ENCODE assay signal across 10 cellular contexts in genomic region chr10:43204394-43204942, GRCh38.
DNase-seq lines count a peak whose midpoint lies in the region; ATAC-seq and TF ChIP-seq lines count a peak whose summit lies in the region.
"Had no signal": no experiment of that assay in that cellular context is flagged by ENCODE, and none has a peak within 500 bp of the region (broad histone marks: within the 10 kb centered on the region; RNA-seq: fewer than 3 reads in every experiment).

No MANE protein-coding gene starts in this region.

- 86 to 87% methylated on average over 8 of the region's 8 CpGs for WGBS in aorta, 2 donors
- 80 to 94% (median 82%) methylated on average over 7 to 8 of the region's 8 CpGs for WGBS in stomach, 5 donors

- ATAC-seq in Right ventricle myocardium superior (ENCODE audit: poor library complexity) = no peak
- no peak for ATAC-seq in left cardiac atrium
- ATAC-seq in HG03432 (IDR thresholded peaks at IDR 0.05; ENCODE audit: unreplicated experiment) = peak; percentile 3
- ATAC-seq in aorta (ENCODE audit: low FRiP score) = no peak

- intact Hi-C loops in Right ventricle myocardium superior (cut with DNase I) = no loop called here
- intact Hi-C loops in left cardiac atrium (cut with DNase I) = no loop called here
- intact Hi-C loops in aorta (cut with DNase I) = no loop called here
- intact Hi-C loops in stomach (cut with DNase I; ENCODE audit: low total_unique reads) = no loop called here

- peaks cover under 1% of the 10 kb centered on the region for H3K27me3 Mint-ChIP-seq in glutamatergic neuron (ENCODE audit: unreplicated experiment)

- peak; percentile 39 for DNase-seq in Right ventricle myocardium superior
- DNase-seq in left cardiac atrium = no peak
- DNase-seq in glutamatergic neuron = peak; percentile 15
- DNase-seq in aorta = peak; percentile 44 to 71
- DNase-seq in stimulated activated CD4-positive, alpha-beta T cell treated with anti-CD3 and anti-CD28 coated beads, Interleukin-15, amount 100 ng/mL, for 24 hours = no peak
- no peak for DNase-seq in AG20443 (ENCODE audit: low spot score)
- no peak for DNase-seq in stomach

- H3K27ac ChIP-seq in aorta (ENCODE audit: low read depth in 1 of 2, low read length in 2 of 2) (no peak overlapping the region), stomach (no peak overlapping the region)
- H3K27ac ChIP-seq: PC-9 had no signal

- no peak for TF ChIP-seq CTCF in glutamatergic neuron (IDR thresholded peaks at IDR 0.05; ENCODE audit: partially characterized antibody, unreplicated experiment)
- TF ChIP-seq CTCF in stomach (IDR thresholded peaks at IDR 0.05) = no peak

- TF ChIP-seq EP300 in stomach (IDR thresholded peaks at IDR 0.05) = no peak

- H3K4me1 ChIP-seq in aorta (ENCODE audit: control insufficient read depth in 1 of 2, insufficient read depth in 2 of 2, low read length in 2 of 2) = no peaks in the 10 kb centered on the region
- H3K4me1 ChIP-seq in stomach = peaks cover 12 to 21% (median 17%) of the 10 kb centered on the region in 4 donors
- H3K4me1 ChIP-seq: HAP-1 had no signal

- H3K36me3 ChIP-seq in aorta (ENCODE audit: control insufficient read depth in 1 of 2, insufficient read depth in 2 of 2, low read length in 1 of 2) (no peaks in the 10 kb centered on the region), stomach (no peaks in the 10 kb centered on the region)
- H3K36me3 ChIP-seq: HAP-1 had no signal

- H3K4me3 ChIP-seq in aorta (ENCODE audit: low read length in 2 of 2) (no peak overlapping the region), stomach (no peak overlapping the region)
- H3K4me3 ChIP-seq: HAP-1 had no signal

- H3K36me3 Mint-ChIP-seq in glutamatergic neuron (ENCODE audit: unreplicated experiment) = no peaks in the 10 kb centered on the region

- TF ChIP-seq POLR2A in stomach (IDR thresholded peaks at IDR 0.05) = no peak

- H3K27ac Mint-ChIP-seq in glutamatergic neuron (ENCODE audit: unreplicated experiment) = no peak overlapping the region

- peaks cover 6% of the 10 kb centered on the region for H3K9me3 Mint-ChIP-seq in glutamatergic neuron (ENCODE audit: unreplicated experiment)

- no peak overlapping the region for H3K4me3 Mint-ChIP-seq in glutamatergic neuron (ENCODE audit: unreplicated experiment)

- H3K9me3 ChIP-seq in aorta (ENCODE audit: control insufficient read depth, low read length) (no peaks in the 10 kb centered on the region), stomach (no peaks in the 10 kb centered on the region)
- H3K9me3 ChIP-seq: HAP-1 had no signal

- no peaks in the 10 kb centered on the region for H3K4me1 Mint-ChIP-seq in glutamatergic neuron (ENCODE audit: low read depth, unreplicated experiment)

- H3K27me3 ChIP-seq in aorta (ENCODE audit: control insufficient read depth in 1 of 2, insufficient read depth in 2 of 2, low read length in 1 of 2) (no peaks in the 10 kb centered on the region), stomach (peaks cover 0 to 16% (median 0%) of the 10 kb centered on the region in 3 donors)

Comparison
In these comparisons a context has a peak if more than half of its experiments do, and no peak if none do; other contexts are left out.
1. DNase-seq: peak in Right ventricle myocardium superior (single experiment), glutamatergic neuron (single experiment) and aorta (2 of 2); none in left cardiac atrium (single experiment), stimulated activated CD4-positive, alpha-beta T cell treated with anti-CD3 and anti-CD28 coated beads, Interleukin-15, amount 100 ng/mL, for 24 hours (single experiment), AG20443 (single experiment) and stomach (single experiment).